In genomic region chr16:67966549-67967182, GRCh38 we compare ENCODE assay signal across 1 cellular context.
A peak's percentile ranks its signal among the peaks of the same experiment; 100 is the strongest.
TF ChIP-seq lines count a peak whose summit lies in the region.

No MANE protein-coding gene starts in this region.

TF ChIP-seq in HEK293, 187 proteins besides CTCF, POLR2A, EP300 and RAD21 (continued from another document):
- TF ChIP-seq EGR2 (tag by site-specific recombination; IDR thresholded peaks at IDR 0.05; ENCODE audit: low read depth), result no peak
- peak; percentile 16; the same call in 1 of the 2 replicates for TF ChIP-seq ZBTB20 (tag by site-specific recombination; IDR thresholded peaks at IDR 0.05)
- TF ChIP-seq SP2 (tag by site-specific recombination; IDR thresholded peaks at IDR 0.05), result peak; percentile 60
- TF ChIP-seq GLIS2 (tag by site-specific recombination; IDR thresholded peaks at IDR 0.05), result peak; percentile 66
